ENCODE assay signal across 9 cellular contexts in the genomic region with DNA sequence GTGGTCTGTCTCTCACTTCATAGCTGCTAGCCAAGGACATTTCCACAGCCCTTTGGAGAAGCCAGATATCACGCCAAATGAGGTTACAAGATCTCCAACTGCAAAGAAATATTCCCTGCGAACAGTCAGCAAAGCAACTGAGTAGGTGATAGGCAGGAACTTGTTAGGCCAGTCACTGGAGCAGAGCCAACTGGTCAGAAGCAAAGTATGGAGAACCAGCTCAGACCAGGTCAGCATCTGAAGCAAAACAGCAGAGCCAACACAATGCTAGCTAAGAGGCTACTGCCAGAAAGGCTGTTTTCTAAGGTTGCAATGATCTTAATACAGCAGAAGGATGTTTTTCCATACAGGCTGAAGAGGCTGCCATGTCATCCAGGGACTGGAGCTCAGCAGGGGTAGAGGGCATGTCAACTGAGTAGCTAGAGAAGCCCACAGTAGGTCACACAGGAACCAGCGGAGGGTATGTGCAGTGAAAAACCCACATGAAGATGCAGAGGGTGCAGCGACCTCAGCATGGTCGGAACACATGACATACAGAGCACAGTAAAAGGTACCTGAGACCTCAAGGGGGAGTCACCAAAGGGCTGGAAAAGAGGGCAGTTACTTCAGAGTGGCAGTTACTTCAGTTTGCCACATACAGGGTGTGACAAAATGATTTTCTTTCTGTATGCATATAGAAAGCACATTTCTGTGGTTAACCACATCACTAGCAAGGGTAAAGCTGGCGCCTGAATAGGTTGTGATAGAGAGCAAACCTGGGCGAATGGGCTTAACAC. TPM values are rescaled to one million over a fixed set of nuclear protein-coding genes. Genes with fewer than 3 reads are reported as not detected.
DNase-seq lines count a peak whose midpoint lies in the region; ATAC-seq, FAIRE-seq and TF ChIP-seq lines count a peak whose summit lies in the region.
"Had no signal": no experiment of that assay in that cellular context is flagged by ENCODE, and none has a peak within 500 bp of the region (broad histone marks: within the 10 kb centered on the region; RNA-seq: fewer than 3 reads in every experiment).

No MANE protein-coding gene starts in this region.

- DNase-seq in T-helper 22 cell (ENCODE audit: low read depth) (peak; percentile 59), GM19238 (ENCODE audit: insufficient read length, low spot score) (no peak), H54 (ENCODE audit: insufficient read length, low spot score) (no peak), mesendoderm (no peak)
- DNase-seq in stimulated activated CD8-positive, alpha-beta memory T cell treated with anti-CD3 and anti-CD28 coated beads, Interleukin-12 subunit alpha, Interleukin-12 subunit beta, amount 100 ng/mL, for 24 hours (ENCODE audit: extremely low read depth) = peak; percentile 19

- no peak overlapping the region for H3K23ac ChIP-seq in mesendoderm (ENCODE audit: low read length)

- peak overlapping the region; percentile 46 for H3K27ac Mint-ChIP-seq in activated naive CD4-positive, alpha-beta T cell treated with anti-CD3 and anti-CD28 coated beads, Interleukin-2, amount 50 U/mL, for 24 hours

- no peaks in the 10 kb centered on the region for H3K4me1 ChIP-seq in mesendoderm (ENCODE audit: control insufficient read depth, low read depth, low read length)

- H4K8ac ChIP-seq in mesendoderm (ENCODE audit: low read depth, low read length) = no peak overlapping the region

- H3K18ac ChIP-seq in mesendoderm (ENCODE audit: low read length) = no peak overlapping the region

- H2BK15ac ChIP-seq in mesendoderm (replicated peaks; ENCODE audit: low read depth) = no peak overlapping the region

- no peaks in the 10 kb centered on the region for H3K27me3 ChIP-seq in mesendoderm (ENCODE audit: insufficient read depth, low read length, poor library complexity)

- no peak overlapping the region for H3K4ac ChIP-seq in mesendoderm (ENCODE audit: low read depth, low read length)

- no peaks in the 10 kb centered on the region for H3K9me3 Mint-ChIP-seq in activated naive CD4-positive, alpha-beta T cell treated with anti-CD3 and anti-CD28 coated beads, Interleukin-2, amount 50 U/mL, for 24 hours

- H3K4me3 ChIP-seq in mesendoderm (ENCODE audit: low read length) = no peak overlapping the region

- H3K27me3 Mint-ChIP-seq in activated naive CD4-positive, alpha-beta T cell treated with anti-CD3 and anti-CD28 coated beads, Interleukin-2, amount 50 U/mL, for 24 hours = no peaks in the 10 kb centered on the region

- H3K4me3 Mint-ChIP-seq in activated naive CD4-positive, alpha-beta T cell treated with anti-CD3 and anti-CD28 coated beads, Interleukin-2, amount 50 U/mL, for 24 hours = peak overlapping the region; percentile 26

- H2BK120ac ChIP-seq in mesendoderm (ENCODE audit: low read depth, low read length) = no peak overlapping the region

- H3K27ac ChIP-seq in mesendoderm (ENCODE audit: low read depth, low read length) = no peak overlapping the region

- H2BK5ac ChIP-seq in mesendoderm (ENCODE audit: low read length) = no peak overlapping the region

- H3K36me3 Mint-ChIP-seq in activated naive CD4-positive, alpha-beta T cell treated with anti-CD3 and anti-CD28 coated beads, Interleukin-2, amount 50 U/mL, for 24 hours = peaks cover 7% of the 10 kb centered on the region

- no peak overlapping the region for H3K4me2 ChIP-seq in mesendoderm (ENCODE audit: low read length)

- FAIRE-seq in H54 (lab: Jason Lieb, UNC) = no peak

- H3K9ac ChIP-seq in mesendoderm (ENCODE audit: low read length) = no peak overlapping the region

- no peak overlapping the region for H3K56ac ChIP-seq in mesendoderm (ENCODE audit: low read length)

- no peaks in the 10 kb centered on the region for H3K36me3 ChIP-seq in mesendoderm (ENCODE audit: control insufficient read depth, insufficient read depth, low read length)

- TF ChIP-seq POLR2A in H54 (IDR thresholded peaks at IDR 0.05; ENCODE audit: low read depth, low read length) = no peak

- peaks cover 70% of the 10 kb centered on the region for H3K4me1 Mint-ChIP-seq in activated naive CD4-positive, alpha-beta T cell treated with anti-CD3 and anti-CD28 coated beads, Interleukin-2, amount 50 U/mL, for 24 hours

- no peaks in the 10 kb centered on the region for H3K79me1 ChIP-seq in mesendoderm (ENCODE audit: low read length)

- no peaks in the 10 kb centered on the region for H3K79me2 ChIP-seq in mesendoderm (ENCODE audit: control insufficient read depth, insufficient read depth, low read length)

- no peak overlapping the region for H2AK5ac ChIP-seq in mesendoderm (ENCODE audit: low read length)

- peak; percentile 56 for ATAC-seq in HG03175 (IDR thresholded peaks at IDR 0.05; ENCODE audit: unreplicated experiment)
- ATAC-seq in HG03571 (IDR thresholded peaks at IDR 0.05; ENCODE audit: unreplicated experiment) = no peak

- no CpG with 5 or more reads among the region's 7 CpGs for WGBS in mesendoderm (ENCODE audit: extremely low coverage, insufficient coverage, low lambda C conversion rate)

- no peak overlapping the region for H4K5ac ChIP-seq in mesendoderm (ENCODE audit: low read length)

RNA-seq across cellular contexts. Expression of a gene that starts 8.9 kb away (rescaled TPM):
- polyA plus RNA-seq in mesendoderm (2013, experiment 1 of 2) = 0.74 TPM
- polyA plus RNA-seq in mesendoderm (2013, experiment 2 of 2) = 0.55 TPM

RNA-seq across cellular contexts. Expression of a gene that starts 18.9 kb away (rescaled TPM):
- 332 TPM for polyA plus RNA-seq in mesendoderm (2013, experiment 1 of 2)
- 334 TPM for polyA plus RNA-seq in mesendoderm (2013, experiment 2 of 2)

RNA-seq across cellular contexts. Expression of a gene that starts 25.0 kb away (rescaled TPM):
- polyA plus RNA-seq in mesendoderm (2013, experiment 1 of 2) = 14.9 TPM
- 16.3 TPM for polyA plus RNA-seq in mesendoderm (2013, experiment 2 of 2)

RNA-seq across cellular contexts. Expression of a gene that starts 47.9 kb away (rescaled TPM):
- 0.06 TPM for polyA plus RNA-seq in mesendoderm (2013, experiment 1 of 2)
- polyA plus RNA-seq in mesendoderm (2013, experiment 2 of 2) = 0.07 TPM
- polyA plus RNA-seq: esophagus had no signal

Comparison
In these comparisons a context has a peak if more than half of its experiments do, and no peak if none do; other contexts are left out.
1. DNase-seq: peak in T-helper 22 cell (single experiment) and stimulated activated CD8-positive, alpha-beta memory T cell treated with anti-CD3 and anti-CD28 coated beads, Interleukin-12 subunit alpha, Interleukin-12 subunit beta, amount 100 ng/mL, for 24 hours (single experiment); none in GM19238 (single experiment), H54 (single experiment) and mesendoderm (single experiment).